ENCODE assay signal across 12 cellular contexts in the genomic region with DNA sequence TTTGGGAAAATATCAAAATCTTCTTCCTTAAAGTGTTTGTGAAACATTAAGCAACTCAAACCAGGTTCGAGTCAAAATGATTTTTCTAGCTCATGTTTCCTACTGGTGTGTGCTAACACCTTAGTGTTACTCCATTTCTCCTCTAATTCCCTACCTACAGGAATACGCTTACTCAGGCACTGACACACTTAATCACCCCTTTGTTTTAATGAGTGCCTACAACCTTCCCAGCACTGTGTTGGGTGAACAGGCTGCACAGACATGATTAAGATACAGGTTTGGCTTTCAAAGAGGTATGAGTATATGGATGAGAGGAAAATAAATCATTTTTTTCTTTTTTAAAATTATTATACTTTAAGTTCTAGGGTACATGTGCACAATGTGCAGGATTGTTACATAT. TPM values are rescaled to one million over a fixed set of nuclear protein-coding genes. Genes with fewer than 3 reads are reported as not detected.
"Had no signal": no experiment of that assay in that cellular context is flagged by ENCODE, and none has a peak within 500 bp of the region (broad histone marks: within the 10 kb centered on the region; RNA-seq: fewer than 3 reads in every experiment).

No MANE protein-coding gene starts in this region.

- ATAC-seq: GM23338, HCT116 had no signal

- H3K4me1 ChIP-seq: HAP-1 had no signal

- H3K9me3 ChIP-seq: HAP-1 had no signal

- H3K4me1 Mint-ChIP-seq: GM23338, H9 had no signal

- H3K27ac Mint-ChIP-seq: GM23338, H9, HFFc6 had no signal

- H3K36me3 ChIP-seq: HAP-1 had no signal

- DNase-seq: GM23248, GOT3, H7, H9, HCEC 1CT, HFFc6 had no signal

- H3K27ac ChIP-seq: GM23248 had no signal

- H3K4me3 Mint-ChIP-seq: GM23338, H9, HFFc6 had no signal

- H3K4me3 ChIP-seq: GM23248, GM23338, HAP-1 had no signal

- FAIRE-seq: H1, H54 had no signal

RNA-seq across cellular contexts. Expression of gene PZP, which starts 15.6 kb away (rescaled TPM):
- total RNA-seq: GM23248, GM23338, H1, H4, H7, H9, HFFc6 had no signal
